In genomic region chr15:78130466-78131294, GRCh38 we compare ENCODE assay signal across 9 cellular contexts. TPM values are rescaled to one million over a fixed set of nuclear protein-coding genes. Genes with fewer than 3 reads are reported as not detected.
A peak's percentile ranks its signal among the peaks of the same experiment; 100 is the strongest.
DNase-seq lines count a peak whose midpoint lies in the region; ATAC-seq, FAIRE-seq and TF ChIP-seq lines count a peak whose summit lies in the region.
"Had no signal": no experiment of that assay in that cellular context is flagged by ENCODE, and none has a peak within 500 bp of the region (broad histone marks: within the 10 kb centered on the region; RNA-seq: fewer than 3 reads in every experiment).

No MANE protein-coding gene starts in this region.

- H3K27me3 ChIP-seq in HUES48 (ENCODE audit: control insufficient read depth, insufficient read depth, low read length) (no peaks in the 10 kb centered on the region), bronchial epithelial cell (ENCODE audit: control insufficient read depth, insufficient read depth, low read length) (no peaks in the 10 kb centered on the region)

- H3K9ac ChIP-seq in HUES48 (ENCODE audit: low read depth, low read length), result peak overlapping the region; percentile 44; the same call in 1 of the 2 replicates

- H3K4me1 ChIP-seq in HUES48 (ENCODE audit: control insufficient read depth, insufficient read depth, low read length), result peaks cover 10% of the 10 kb centered on the region

- H3K27ac ChIP-seq in HUES48 (ENCODE audit: low read depth, low read length), result peak overlapping the region; percentile 28

- peak overlapping the region; percentile 54 to 85 for H3K27ac Mint-ChIP-seq in natural killer cell treated with Interleukin-12 subunit alpha and Interleukin-12 subunit beta and Interleukin-15 and Interleukin-18, amount 100 ng/mL, for 72 hours

- TF ChIP-seq CTCF in AG10803 (conservative IDR thresholded peaks at IDR 0.05; ENCODE audit: low read length), result no peak
- TF ChIP-seq CTCF in bronchial epithelial cell (IDR thresholded peaks at IDR 0.05; ENCODE audit: insufficient read depth, low read length, severe bottlenecking), result no peak
- TF ChIP-seq CTCF in GM13977 (IDR thresholded peaks at IDR 0.05; ENCODE audit: extremely low read depth, insufficient read depth, missing control alignments), result no peak

- no peaks in the 10 kb centered on the region for H3K36me3 Mint-ChIP-seq in natural killer cell treated with Interleukin-12 subunit alpha and Interleukin-12 subunit beta and Interleukin-15 and Interleukin-18, amount 100 ng/mL, for 72 hours

- FAIRE-seq in bronchial epithelial cell (lab: Jason Lieb, UNC), result no peak

- H3K4me1 Mint-ChIP-seq in natural killer cell treated with Interleukin-12 subunit alpha and Interleukin-12 subunit beta and Interleukin-15 and Interleukin-18, amount 100 ng/mL, for 72 hours (ENCODE audit: low read depth in 2 of 2), result peaks cover 14 to 20% of the 10 kb centered on the region in 2 donors

- peak; percentile 45 for ATAC-seq in GM19372 (IDR thresholded peaks at IDR 0.05; ENCODE audit: low read depth, unreplicated experiment)
- peak in 1 of 2 donors; percentile 64 for ATAC-seq in natural killer cell treated with Interleukin-12 subunit alpha and Interleukin-12 subunit beta and Interleukin-15 and Interleukin-18, amount 100 ng/mL, for 72 hours
- no peak for ATAC-seq in left lobe of liver

- no peaks in the 10 kb centered on the region for H3K9me3 ChIP-seq in HUES48 (ENCODE audit: control insufficient read depth, insufficient read depth, low read length)

- no peaks in the 10 kb centered on the region for H3K27me3 Mint-ChIP-seq in natural killer cell treated with Interleukin-12 subunit alpha and Interleukin-12 subunit beta and Interleukin-15 and Interleukin-18, amount 100 ng/mL, for 72 hours

- no peaks in the 10 kb centered on the region for H3K9me3 Mint-ChIP-seq in natural killer cell treated with Interleukin-12 subunit alpha and Interleukin-12 subunit beta and Interleukin-15 and Interleukin-18, amount 100 ng/mL, for 72 hours

- in situ Hi-C loops in GM13977 (cut with MboI; ENCODE audit: low pct_unique_long_range_greater_than_20kb, low sequenced_read_pairs, unreplicated experiment), result loop anchor here (5.0 kb wide), 1 partner anchor 67 kb away; no protein-coding TSS in a partner anchor

- H3K4me3 ChIP-seq in AG10803 (ENCODE audit: low read length) (peak overlapping the region; percentile 26; the same call in 1 of the 2 replicates), HUES48 (ENCODE audit: low read depth, low read length) (peak overlapping the region; percentile 97), bronchial epithelial cell (ENCODE audit: low read depth, low read length) (peak overlapping the region; percentile 47)

- H3K36me3 ChIP-seq in HUES48 (ENCODE audit: control insufficient read depth, insufficient read depth, low read length) (no peaks in the 10 kb centered on the region), bronchial epithelial cell (ENCODE audit: control insufficient read depth, insufficient read depth, low read length) (no peaks in the 10 kb centered on the region)

- DNase-seq in AG10803 (ENCODE audit: low read depth), result no peak
- DNase-seq in bronchial epithelial cell (ENCODE audit: low read depth), result no peak
- no peak for DNase-seq in natural killer cell treated with Interleukin-12 subunit alpha and Interleukin-12 subunit beta and Interleukin-15 and Interleukin-18, amount 100 ng/mL, for 72 hours (ENCODE audit: low spot score)
- DNase-seq in left lobe of liver (ENCODE audit: low spot score), result no peak
- DNase-seq in GM13977 (ENCODE audit: low spot score), result no peak
- no peak for DNase-seq in GDM1 (lab: John Stamatoyannopoulos, UW)

- H3K4me3 Mint-ChIP-seq in natural killer cell treated with Interleukin-12 subunit alpha and Interleukin-12 subunit beta and Interleukin-15 and Interleukin-18, amount 100 ng/mL, for 72 hours, result peak overlapping the region; percentile 74

RNA-seq across cellular contexts. Expression of gene CIB2, which starts 0.6 kb away (rescaled TPM):
- total RNA-seq in bronchial epithelial cell, result 1.8 and 8.6 TPM in 2 replicates
- total RNA-seq in natural killer cell treated with Interleukin-12 subunit alpha and Interleukin-12 subunit beta and Interleukin-15 and Interleukin-18, amount 100 ng/mL, for 72 hours, result 1 to 10 TPM in 1 of 2 donors, under 1 TPM in 1; 0.67 to 1.8 TPM
- total RNA-seq in left lobe of liver, result 0.20 TPM

RNA-seq across cellular contexts. Expression of gene IDH3A, which starts 18.5 kb away (rescaled TPM):
- total RNA-seq in bronchial epithelial cell, result 27.9 and 30.8 TPM in 2 replicates
- 100 to 1,000 TPM; 135 to 169 TPM for total RNA-seq in natural killer cell treated with Interleukin-12 subunit alpha and Interleukin-12 subunit beta and Interleukin-15 and Interleukin-18, amount 100 ng/mL, for 72 hours
- total RNA-seq in left lobe of liver, result 29.4 TPM

RNA-seq across cellular contexts. Expression of gene SH2D7, which starts 38.3 kb away (rescaled TPM):
- total RNA-seq in bronchial epithelial cell (not detected in 2 replicates), left lobe of liver (not detected)
- total RNA-seq in natural killer cell treated with Interleukin-12 subunit alpha and Interleukin-12 subunit beta and Interleukin-15 and Interleukin-18, amount 100 ng/mL, for 72 hours, result not detected
- total RNA-seq: glomerular endothelial cell had no signal

RNA-seq across cellular contexts. Expression of gene TBC1D2B, which starts 53.2 kb away (rescaled TPM):
- total RNA-seq in bronchial epithelial cell (13.7 and 15.4 TPM in 2 replicates), left lobe of liver (50.4 TPM)
- 10 to 100 TPM; 54.1 to 97.0 TPM for total RNA-seq in natural killer cell treated with Interleukin-12 subunit alpha and Interleukin-12 subunit beta and Interleukin-15 and Interleukin-18, amount 100 ng/mL, for 72 hours

Comparison
In these comparisons a context has a peak if more than half of its experiments do, and no peak if none do; other contexts are left out.
1. H3K4me3 ChIP-seq: peak in every context shown above with its lines; median percentile 97 in HUES48; 47 in bronchial epithelial cell; 26 in AG10803.